In genomic region chr10:130017010-130017630, GRCh38 we compare ENCODE assay signal across 29 cellular contexts. TPM values are rescaled to one million over a fixed set of nuclear protein-coding genes. Genes with fewer than 3 reads are reported as not detected.
"Had no signal": no experiment of that assay in that cellular context is flagged by ENCODE, and none has a peak within 500 bp of the region (broad histone marks: within the 10 kb centered on the region; RNA-seq: fewer than 3 reads in every experiment).

No MANE protein-coding gene starts in this region.

- H3K36me3 Mint-ChIP-seq: memory B cell; natural killer cell; stimulated activated effector memory CD8-positive, alpha-beta T cell treated with anti-CD3 and anti-CD28 coated beads, Interleukin-12 subunit alpha, Interleukin-12 subunit beta, amount 100 ng/mL, for 72 hours had no signal

- H3K4me3 Mint-ChIP-seq: memory B cell; natural killer cell; stimulated activated effector memory CD8-positive, alpha-beta T cell treated with anti-CD3 and anti-CD28 coated beads, Interleukin-12 subunit alpha, Interleukin-12 subunit beta, amount 100 ng/mL, for 72 hours had no signal

- ATAC-seq: heart right ventricle; left colon; left ventricle myocardium superior; natural killer cell; pancreas; sciatic nerve; stimulated activated effector memory CD8-positive, alpha-beta T cell treated with anti-CD3 and anti-CD28 coated beads, Interleukin-12 subunit alpha, Interleukin-12 subunit beta, amount 100 ng/mL, for 72 hours had no signal

- H3K9me3 Mint-ChIP-seq: natural killer cell; stimulated activated effector memory CD8-positive, alpha-beta T cell treated with anti-CD3 and anti-CD28 coated beads, Interleukin-12 subunit alpha, Interleukin-12 subunit beta, amount 100 ng/mL, for 72 hours had no signal

- H3K4me1 ChIP-seq: pancreas, thyroid gland, vagina had no signal

- DNase-seq: effector memory CD4-positive, alpha-beta T cell; esophagus squamous epithelium; foreskin melanocyte; glutamatergic neuron; hippocampal formation; kidney glomerular epithelial cell; left colon; left ventricle myocardium superior; natural killer cell; occipital lobe; pancreas; retina; stimulated activated CD4-positive, alpha-beta T cell treated with anti-CD3 and anti-CD28 coated beads, Interleukin-12 subunit alpha, Interleukin-12 subunit beta, amount 100 ng/mL, for 4 hours; stimulated activated CD4-positive, alpha-beta T cell treated with anti-CD3 and anti-CD28 coated beads, Interleukin-1b, Interleukin-23, amount 100 ng/mL, for 48 hours; stimulated activated CD4-positive, alpha-beta T cell treated with anti-CD3 and anti-CD28 coated beads, Interleukin-4, amount 100 ng/mL, for 1 hour; stimulated activated naive CD4-positive, alpha-beta T cell treated with Interleukin-2 at 50 U/mL for 16 hours; stomach; thyroid gland; trophoblast cell had no signal

- H3K4me3 ChIP-seq: dorsolateral prefrontal cortex, esophagus squamous epithelium, heart right ventricle, lung, pancreas, smooth muscle cell, stomach, thyroid gland, vagina had no signal

- H3K4me2 ChIP-seq: smooth muscle cell had no signal

- H3K4me1 Mint-ChIP-seq: memory B cell, natural killer cell had no signal

- H3K9me3 ChIP-seq: esophagus squamous epithelium, heart right ventricle, pancreas, stomach, thyroid gland, vagina had no signal

- H3K27ac ChIP-seq: dorsolateral prefrontal cortex, esophagus squamous epithelium, heart right ventricle, pancreas, stomach, thyroid gland, vagina had no signal

- H3K27me3 ChIP-seq: pancreas, thyroid gland, vagina had no signal

- H3K27ac Mint-ChIP-seq: memory B cell; natural killer cell; stimulated activated effector memory CD8-positive, alpha-beta T cell treated with anti-CD3 and anti-CD28 coated beads, Interleukin-12 subunit alpha, Interleukin-12 subunit beta, amount 100 ng/mL, for 72 hours had no signal

RNA-seq across cellular contexts. Expression of gene EBF3, which starts 53.0 kb away (rescaled TPM):
- total RNA-seq: epithelial cell of proximal tubule, mononuclear cell, natural killer cell, smooth muscle cell had no signal
